17 cellular contexts compared by ENCODE assay signal in the genomic region with DNA sequence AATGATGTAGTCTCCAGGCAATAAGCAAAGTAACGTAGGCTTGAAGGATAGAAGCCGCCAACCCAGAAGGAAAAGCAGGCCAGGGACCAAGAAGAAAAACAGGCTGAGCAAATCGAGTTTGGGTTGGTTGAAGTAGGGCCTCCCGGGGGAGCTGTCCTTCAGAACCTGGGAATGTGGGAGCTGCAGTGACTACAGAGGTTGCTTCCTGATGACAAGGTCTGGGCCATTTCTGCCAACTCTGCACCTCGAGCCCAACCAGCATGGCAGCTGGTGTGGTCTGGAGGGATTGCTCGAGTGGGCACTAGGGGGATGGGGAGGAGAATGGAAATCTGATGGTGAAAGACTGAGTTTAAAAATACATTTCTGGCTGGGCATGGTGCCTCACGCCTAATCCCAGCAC. TPM values are rescaled to one million over a fixed set of nuclear protein-coding genes. Genes with fewer than 3 reads are reported as not detected.
"Had no signal": no experiment of that assay in that cellular context is flagged by ENCODE, and none has a peak within 500 bp of the region (broad histone marks: within the 10 kb centered on the region; RNA-seq: fewer than 3 reads in every experiment).

No MANE protein-coding gene starts in this region.

- H3K36me3 ChIP-seq: brain microvascular endothelial cell, left lung, spleen, WERI-Rb-1 had no signal

- DNase-seq: activated effector memory CD4-positive, alpha-beta T cell treated with Interleukin-2 at 50 U/mL for 16 hours; activated T-cell treated with anti-CD3 and anti-CD28 coated beads, Interleukin-2, amount 50 U/mL, for 1 hour; amygdala; brain microvascular endothelial cell; effector memory CD8-positive, alpha-beta T cell; islet precursor cell; left lung; psoas muscle; right lobe of liver; spleen; stimulated activated CD4-positive, alpha-beta T cell treated with anti-CD3 and anti-CD28 coated beads, Interleukin-2, amount 100 ng/mL, for 48 hours; stimulated activated naive CD4-positive, alpha-beta T cell treated with Interleukin-2 at 50 U/mL for 16 hours; T-helper 1 cell; trophoblast cell; WERI-Rb-1 had no signal

- H3K9me3 ChIP-seq: psoas muscle, right lobe of liver had no signal

- H3K4me3 ChIP-seq: left lung, psoas muscle, right lobe of liver, spleen had no signal

- H3K27ac ChIP-seq: brain microvascular endothelial cell, left lung, psoas muscle, right lobe of liver, spleen, WERI-Rb-1 had no signal

- H3K27me3 ChIP-seq: brain microvascular endothelial cell, left lung, right lobe of liver, spleen had no signal

- H3K4me1 ChIP-seq: left lung, psoas muscle, right lobe of liver, spleen had no signal

RNA-seq across cellular contexts. Expression of a gene that starts 14.1 kb away (rescaled TPM):
- total RNA-seq: glomerular endothelial cell, left lung, osteoblast, psoas muscle, spleen had no signal
- polyA plus RNA-seq: psoas muscle, spleen had no signal
